Comparison of ENCODE assay signal across 9 cellular contexts in the genomic region with DNA sequence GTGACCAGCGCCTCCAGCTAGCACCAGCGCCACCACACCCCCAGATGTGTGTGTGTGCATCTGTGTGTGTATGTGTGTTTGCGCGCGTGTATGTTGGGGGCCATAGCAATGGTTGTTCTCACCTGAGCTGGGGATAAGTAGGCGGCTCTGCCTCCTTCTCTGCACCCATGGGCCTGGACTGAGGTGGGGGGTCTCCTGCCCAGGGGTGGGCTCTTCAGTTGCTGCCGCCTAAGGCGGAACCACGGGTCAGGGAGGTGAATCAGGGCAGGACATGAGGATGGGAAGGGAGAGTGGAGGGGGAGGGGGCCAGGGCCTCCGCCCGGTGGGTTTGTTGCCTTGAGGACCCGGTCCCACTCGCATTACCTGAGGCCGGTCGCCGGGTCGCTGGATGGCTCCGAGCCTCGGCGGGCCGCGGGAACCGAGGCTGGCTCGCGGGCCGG. TPM values are rescaled to one million over a fixed set of nuclear protein-coding genes. Genes with fewer than 3 reads are reported as not detected.
A peak's percentile ranks its signal among the peaks of the same experiment; 100 is the strongest.
DNase-seq lines count a peak whose midpoint lies in the region; ATAC-seq, FAIRE-seq and TF ChIP-seq lines count a peak whose summit lies in the region.
"Had no signal": no experiment of that assay in that cellular context is flagged by ENCODE, and none has a peak within 500 bp of the region (broad histone marks: within the 10 kb centered on the region; RNA-seq: fewer than 3 reads in every experiment).

No MANE protein-coding gene starts in this region.

- TF ChIP-seq CTCF in bronchial epithelial cell (IDR thresholded peaks at IDR 0.05; ENCODE audit: insufficient read depth, low read length, severe bottlenecking), result no peak

- H3K36me3 ChIP-seq in CD4-positive, alpha-beta memory T cell (ENCODE audit: insufficient read depth, low read length), result no peaks in the 10 kb centered on the region
- no peaks in the 10 kb centered on the region for H3K36me3 ChIP-seq in bronchial epithelial cell (ENCODE audit: control insufficient read depth, insufficient read depth, low read length)
- H3K36me3 ChIP-seq in neuron (ENCODE audit: insufficient read depth, low read length), result no peaks in the 10 kb centered on the region

- peak overlapping the region; percentile 65 for H3K27ac ChIP-seq in CD4-positive, alpha-beta memory T cell (ENCODE audit: low read depth, low read length)

- no peaks in the 10 kb centered on the region for H3K27me3 Mint-ChIP-seq in CD4-positive, alpha-beta memory T cell

- no peak for FAIRE-seq in bronchial epithelial cell (lab: Jason Lieb, UNC)
- FAIRE-seq: colon had no signal

- POLR2A ChIA-PET in CD4-positive, alpha-beta memory T cell (lab: Charles Lee; ENCODE audit: partially characterized antibody), result interaction anchor here (0.7 to 5.6 kb wide), 14 partner anchors 7 to 350 kb away, joined by 3 to 62 read pairs (median 6); partner anchors contain the start of genes BMP8B, CAP1, NT5C1A and PABPC4

- peak; percentile 10 for ATAC-seq in HG03039 (IDR thresholded peaks at IDR 0.05; ENCODE audit: unreplicated experiment)
- ATAC-seq in HG03196 (IDR thresholded peaks at IDR 0.05; ENCODE audit: unreplicated experiment), result no peak

- no peaks in the 10 kb centered on the region for H3K27me3 ChIP-seq in CD4-positive, alpha-beta memory T cell (ENCODE audit: insufficient read depth, low read length)
- H3K27me3 ChIP-seq in bronchial epithelial cell (ENCODE audit: control insufficient read depth, insufficient read depth, low read length) (peaks cover 16% of the 10 kb centered on the region), neuron (ENCODE audit: insufficient read depth, low read length) (peaks cover 35% of the 10 kb centered on the region)

- H3K4me3 ChIP-seq in CD4-positive, alpha-beta memory T cell (ENCODE audit: low read length in 2 of 2), result peak overlapping the region; percentile 69 to 88
- H3K4me3 ChIP-seq in bronchial epithelial cell (ENCODE audit: low read depth, low read length) (peak overlapping the region; percentile 19), neuron (ENCODE audit: low read length) (peak overlapping the region; percentile 47)

- H3K9me3 Mint-ChIP-seq in CD4-positive, alpha-beta memory T cell, result no peaks in the 10 kb centered on the region

- intact Hi-C loops in CD4-positive, alpha-beta memory T cell (cut with micrococcal nuclease), result loop anchor here (1.0 to 5.0 kb wide), 2 partner anchors 8 to 46 kb away; partner anchors contain the start of gene PPIE

- H3K4me3 Mint-ChIP-seq in CD4-positive, alpha-beta memory T cell, result peak overlapping the region; percentile 83 to 95 (median 87)

- H3K4me1 Mint-ChIP-seq in CD4-positive, alpha-beta memory T cell, result peaks cover 21 to 52% (median 41%) of the 10 kb centered on the region in 4 donors

- peak overlapping the region; percentile 88 to 95 (median 92) for H3K27ac Mint-ChIP-seq in CD4-positive, alpha-beta memory T cell

- H3K36me3 Mint-ChIP-seq in CD4-positive, alpha-beta memory T cell, result peaks cover 2 to 4% of the 10 kb centered on the region in 2 donors

- CTCF ChIA-PET in CD4-positive, alpha-beta memory T cell (lab: Charles Lee; ENCODE audit: partially characterized antibody), result interaction anchor here (0.8 to 5.8 kb wide), 9 partner anchors 10 to 499 kb away, joined by 3 to 37 read pairs (median 4); partner anchors contain the start of genes NT5C1A and PPIE

- H3K9me3 ChIP-seq in CD4-positive, alpha-beta memory T cell (ENCODE audit: control insufficient read depth in 1 of 2, low read length in 2 of 2), result no peaks in the 10 kb centered on the region
- H3K9me3 ChIP-seq in neuron (ENCODE audit: low read length), result no peaks in the 10 kb centered on the region

- H3K4me1 ChIP-seq in CD4-positive, alpha-beta memory T cell (ENCODE audit: insufficient read depth, low read length), result peaks cover 46% of the 10 kb centered on the region
- peaks cover 30% of the 10 kb centered on the region for H3K4me1 ChIP-seq in neuron (ENCODE audit: insufficient read depth, low read length)

- H2AFZ ChIP-seq in neuron (ENCODE audit: low read depth, low read length), result peak overlapping the region; percentile 68

- DNase-seq in CD4-positive, alpha-beta memory T cell, result peak in 2 of 5 donors; percentile 26 to 43
- DNase-seq in bronchial epithelial cell (ENCODE audit: low read depth) (no peak), ureter (ENCODE audit: low spot score) (no peak), SHP77 treated with DMSO at 0.1 percent for 48 hours (lab: John Stamatoyannopoulos, UW) (no peak)
- DNase-seq in activated CD4-positive, CD25-positive, alpha-beta regulatory T cell (lab: John Stamatoyannopoulos, UW), result no peak

RNA-seq across cellular contexts. Expression of gene HPCAL4, which starts 0.3 kb away (rescaled TPM):
- 10 to 100 TPM; 31.8 to 32.4 TPM for total RNA-seq in CD4-positive, alpha-beta memory T cell
- 1 to 10 TPM; 8.9 to 9.6 TPM for polyA plus RNA-seq in CD4-positive, alpha-beta memory T cell
- under 0.01 TPM in 2 replicates for total RNA-seq in bronchial epithelial cell
- total RNA-seq in ureter, result not detected

RNA-seq across cellular contexts. Expression of gene NT5C1A, which starts 19.1 kb away (rescaled TPM):
- total RNA-seq in CD4-positive, alpha-beta memory T cell, result under 1 TPM; 0.29 to 0.42 TPM
- not detected for polyA plus RNA-seq in CD4-positive, alpha-beta memory T cell
- total RNA-seq in bronchial epithelial cell, result not detected in 2 replicates
- not detected for total RNA-seq in ureter

RNA-seq across cellular contexts. Expression of gene PPIE, which starts 47.7 kb away (rescaled TPM):
- total RNA-seq in CD4-positive, alpha-beta memory T cell, result 10 to 100 TPM; 67.7 to 69.4 TPM
- polyA plus RNA-seq in CD4-positive, alpha-beta memory T cell, result 100 to 1,000 TPM in 1 of 2 donors, 10 to 100 TPM in 1; 77.2 to 162 TPM
- total RNA-seq in bronchial epithelial cell, result 50.1 and 67.1 TPM in 2 replicates
- 62.4 TPM for total RNA-seq in ureter

RNA-seq across cellular contexts. Expression of gene HEYL, which starts 51.5 kb away (rescaled TPM):
- total RNA-seq in CD4-positive, alpha-beta memory T cell, result under 1 TPM in 1 of 2 experiments, not detected in 1; 0.12 TPM
- polyA plus RNA-seq in CD4-positive, alpha-beta memory T cell, result under 1 TPM in 1 of 2 donors, not detected in 1; 0.23 TPM
- under 0.01 TPM in 1 of 2 replicates, not detected in the other for total RNA-seq in bronchial epithelial cell
- total RNA-seq in ureter, result 8.2 TPM

Comparison
In these comparisons a context has a peak if more than half of its experiments do, and no peak if none do; other contexts are left out.
1. H3K4me3 ChIP-seq: peak in every context shown above with its lines; median percentile 78 in CD4-positive, alpha-beta memory T cell; 47 in neuron; 19 in bronchial epithelial cell.
2. RNA of gene HPCAL4, which starts 0.3 kb away (total RNA-seq): 31.8 to 32.4 TPM in CD4-positive, alpha-beta memory T cell; under 0.01 TPM in bronchial epithelial cell and not detected in ureter (single experiment); every median in the first group is over 10 times any median in the second.